1 cellular context compared by ENCODE assay signal in genomic region chr5:58184910-58185309, GRCh38.
TF ChIP-seq lines count a peak whose summit lies in the region.

No MANE protein-coding gene starts in this region.

TF ChIP-seq in GM23338, 12 proteins besides CTCF, POLR2A, EP300 and RAD21 (continued from another document):
- TF ChIP-seq, protein P1, sequence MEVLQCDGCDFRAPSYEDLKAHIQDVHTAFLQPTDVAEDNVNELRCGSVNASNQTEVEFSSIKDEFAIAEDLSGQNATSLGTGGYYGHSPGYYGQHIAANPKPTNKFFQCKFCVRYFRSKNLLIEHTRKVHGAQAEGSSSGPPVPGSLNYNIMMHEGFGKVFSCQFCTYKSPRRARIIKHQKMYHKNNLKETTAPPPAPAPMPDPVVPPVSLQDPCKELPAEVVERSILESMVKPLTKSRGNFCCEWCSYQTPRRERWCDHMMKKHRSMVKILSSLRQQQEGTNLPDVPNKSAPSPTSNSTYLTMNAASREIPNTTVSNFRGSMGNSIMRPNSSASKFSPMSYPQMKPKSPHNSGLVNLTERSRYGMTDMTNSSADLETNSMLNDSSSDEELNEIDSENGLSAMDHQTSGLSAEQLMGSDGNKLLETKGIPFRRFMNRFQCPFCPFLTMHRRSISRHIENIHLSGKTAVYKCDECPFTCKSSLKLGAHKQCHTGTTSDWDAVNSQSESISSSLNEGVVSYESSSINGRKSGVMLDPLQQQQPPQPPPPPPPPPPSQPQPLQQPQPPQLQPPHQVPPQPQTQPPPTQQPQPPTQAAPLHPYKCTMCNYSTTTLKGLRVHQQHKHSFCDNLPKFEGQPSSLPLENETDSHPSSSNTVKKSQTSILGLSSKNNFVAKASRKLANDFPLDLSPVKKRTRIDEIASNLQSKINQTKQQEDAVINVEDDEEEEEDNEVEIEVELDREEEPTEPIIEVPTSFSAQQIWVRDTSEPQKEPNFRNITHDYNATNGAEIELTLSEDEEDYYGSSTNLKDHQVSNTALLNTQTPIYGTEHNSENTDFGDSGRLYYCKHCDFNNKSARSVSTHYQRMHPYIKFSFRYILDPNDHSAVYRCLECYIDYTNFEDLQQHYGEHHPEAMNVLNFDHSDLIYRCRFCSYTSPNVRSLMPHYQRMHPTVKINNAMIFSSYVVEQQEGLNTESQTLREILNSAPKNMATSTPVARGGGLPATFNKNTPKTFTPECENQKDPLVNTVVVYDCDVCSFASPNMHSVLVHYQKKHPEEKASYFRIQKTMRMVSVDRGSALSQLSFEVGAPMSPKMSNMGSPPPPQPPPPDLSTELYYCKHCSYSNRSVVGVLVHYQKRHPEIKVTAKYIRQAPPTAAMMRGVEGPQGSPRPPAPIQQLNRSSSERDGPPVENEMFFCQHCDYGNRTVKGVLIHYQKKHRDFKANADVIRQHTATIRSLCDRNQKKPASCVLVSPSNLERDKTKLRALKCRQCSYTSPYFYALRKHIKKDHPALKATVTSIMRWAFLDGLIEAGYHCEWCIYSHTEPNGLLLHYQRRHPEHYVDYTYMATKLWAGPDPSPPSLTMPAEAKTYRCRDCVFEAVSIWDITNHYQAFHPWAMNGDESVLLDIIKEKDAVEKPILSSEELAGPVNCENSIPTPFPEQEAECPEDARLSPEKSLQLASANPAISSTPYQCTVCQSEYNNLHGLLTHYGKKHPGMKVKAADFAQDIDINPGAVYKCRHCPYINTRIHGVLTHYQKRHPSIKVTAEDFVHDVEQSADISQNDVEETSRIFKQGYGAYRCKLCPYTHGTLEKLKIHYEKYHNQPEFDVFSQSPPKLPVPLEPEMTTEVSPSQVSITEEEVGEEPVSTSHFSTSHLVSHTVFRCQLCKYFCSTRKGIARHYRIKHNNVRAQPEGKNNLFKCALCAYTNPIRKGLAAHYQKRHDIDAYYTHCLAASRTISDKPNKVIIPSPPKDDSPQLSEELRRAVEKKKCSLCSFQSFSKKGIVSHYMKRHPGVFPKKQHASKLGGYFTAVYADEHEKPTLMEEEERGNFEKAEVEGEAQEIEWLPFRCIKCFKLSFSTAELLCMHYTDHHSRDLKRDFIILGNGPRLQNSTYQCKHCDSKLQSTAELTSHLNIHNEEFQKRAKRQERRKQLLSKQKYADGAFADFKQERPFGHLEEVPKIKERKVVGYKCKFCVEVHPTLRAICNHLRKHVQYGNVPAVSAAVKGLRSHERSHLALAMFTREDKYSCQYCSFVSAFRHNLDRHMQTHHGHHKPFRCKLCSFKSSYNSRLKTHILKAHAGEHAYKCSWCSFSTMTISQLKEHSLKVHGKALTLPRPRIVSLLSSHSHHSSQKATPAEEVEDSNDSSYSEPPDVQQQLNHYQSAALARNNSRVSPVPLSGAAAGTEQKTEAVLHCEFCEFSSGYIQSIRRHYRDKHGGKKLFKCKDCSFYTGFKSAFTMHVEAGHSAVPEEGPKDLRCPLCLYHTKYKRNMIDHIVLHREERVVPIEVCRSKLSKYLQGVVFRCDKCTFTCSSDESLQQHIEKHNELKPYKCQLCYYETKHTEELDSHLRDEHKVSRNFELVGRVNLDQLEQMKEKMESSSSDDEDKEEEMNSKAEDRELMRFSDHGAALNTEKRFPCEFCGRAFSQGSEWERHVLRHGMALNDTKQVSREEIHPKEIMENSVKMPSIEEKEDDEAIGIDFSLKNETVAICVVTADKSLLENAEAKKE (CRISPR knock-in tag; IDR thresholded peaks at IDR 0.05), result no peak
- TF ChIP-seq, protein P2, sequence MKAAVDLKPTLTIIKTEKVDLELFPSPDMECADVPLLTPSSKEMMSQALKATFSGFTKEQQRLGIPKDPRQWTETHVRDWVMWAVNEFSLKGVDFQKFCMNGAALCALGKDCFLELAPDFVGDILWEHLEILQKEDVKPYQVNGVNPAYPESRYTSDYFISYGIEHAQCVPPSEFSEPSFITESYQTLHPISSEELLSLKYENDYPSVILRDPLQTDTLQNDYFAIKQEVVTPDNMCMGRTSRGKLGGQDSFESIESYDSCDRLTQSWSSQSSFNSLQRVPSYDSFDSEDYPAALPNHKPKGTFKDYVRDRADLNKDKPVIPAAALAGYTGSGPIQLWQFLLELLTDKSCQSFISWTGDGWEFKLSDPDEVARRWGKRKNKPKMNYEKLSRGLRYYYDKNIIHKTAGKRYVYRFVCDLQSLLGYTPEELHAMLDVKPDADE (IDR thresholded peaks at IDR 0.05), result no peak
- TF ChIP-seq CREB1 (CRISPR knock-in tag; IDR thresholded peaks at IDR 0.05; ENCODE audit: low read depth) (no peak), ZNF114 (CRISPR knock-in tag; IDR thresholded peaks at IDR 0.05) (no peak)
